ENCODE assay signal across 3 cellular contexts in genomic region chr13:22744688-22745452, GRCh38.
TF ChIP-seq lines count a peak whose summit lies in the region.

No MANE protein-coding gene starts in this region.

TF ChIP-seq in SK-N-SH, 30 proteins besides CTCF, POLR2A, EP300 and RAD21 (continued from another document and continues in another):
- TF ChIP-seq USF1 (IDR thresholded peaks at IDR 0.05; ENCODE audit: borderline replicate concordance, low read depth) = no peak
- TF ChIP-seq TAF1 (IDR thresholded peaks at IDR 0.05; ENCODE audit: borderline replicate concordance, low read depth, low read length) = no peak
- no peak for TF ChIP-seq IRF3 (IDR thresholded peaks at IDR 0.05; ENCODE audit: low read depth, low read length)
- TF ChIP-seq FOXM1 (IDR thresholded peaks at IDR 0.05; ENCODE audit: low read depth) = no peak
- TF ChIP-seq JUND (IDR thresholded peaks at IDR 0.05) = no peak
- TF ChIP-seq NFIC (IDR thresholded peaks at IDR 0.05; ENCODE audit: borderline replicate concordance) = no peak
- TF ChIP-seq RFX5 (IDR thresholded peaks at IDR 0.05; ENCODE audit: low read length) = no peak
- TF ChIP-seq ZBTB33 (IDR thresholded peaks at IDR 0.05; ENCODE audit: borderline replicate concordance, low read depth) = no peak
- TF ChIP-seq TCF12 (IDR thresholded peaks at IDR 0.05) = no peak
- TF ChIP-seq TEAD4 (IDR thresholded peaks at IDR 0.05; ENCODE audit: borderline replicate concordance, insufficient read depth) = no peak
- no peak for TF ChIP-seq REST (IDR thresholded peaks at IDR 0.05; ENCODE audit: low read depth, low read length)

TF ChIP-seq in SK-N-SH treated with all-trans-retinoic acid at 6 μM for 48 hours, 23 proteins besides CTCF, POLR2A, EP300 and RAD21 (continued from another document):
- TF ChIP-seq POU6F1 (CRISPR knock-in tag; IDR thresholded peaks at IDR 0.05; ENCODE audit: borderline replicate concordance, low read depth) = no peak
- TF ChIP-seq RARB (CRISPR knock-in tag; IDR thresholded peaks at IDR 0.05) = no peak
- TF ChIP-seq TCF4 (CRISPR knock-in tag; IDR thresholded peaks at IDR 0.05; ENCODE audit: borderline replicate concordance) = no peak
- no peak for TF ChIP-seq PPARA (CRISPR knock-in tag; IDR thresholded peaks at IDR 0.05; ENCODE audit: borderline replicate concordance)
- TF ChIP-seq ZNF70 (CRISPR knock-in tag; IDR thresholded peaks at IDR 0.05) = no peak

TF ChIP-seq in K562, 482 proteins besides CTCF, POLR2A, EP300 and RAD21 (continued from another document):
- TF ChIP-seq MXD1 (CRISPR knock-in tag; IDR thresholded peaks at IDR 0.05; ENCODE audit: borderline replicate concordance, poor library complexity, severe bottlenecking) (no peak), NFE2 (IDR thresholded peaks at IDR 0.05; ENCODE audit: low read depth) (peak; percentile 17; the same call in 1 of the 2 replicates), MAZ (CRISPR knock-in tag; conservative IDR thresholded peaks at IDR 0.05 in 1 of 2, IDR thresholded peaks at IDR 0.05 in 1 of 2) (no peak), GABPA (tag; conservative IDR thresholded peaks at IDR 0.05; ENCODE audit: low read depth) (peak; percentile 39; the same call in 1 of the 2 replicates), RBM14 (IDR thresholded peaks at IDR 0.05; ENCODE audit: borderline replicate concordance, insufficient read depth, low read depth, low read length) (no peak), FOXJ2 (tag; IDR thresholded peaks at IDR 0.05) (no peak), RBFOX2 (IDR thresholded peaks at IDR 0.05; ENCODE audit: low read depth, low read length) (0 out of 2 replicates have a peak, but pooled peaks have one; percentile 28), TARDBP (IDR thresholded peaks at IDR 0.05) (no peak), L3MBTL2 (IDR thresholded peaks at IDR 0.05) (peak; percentile 77), HNRNPLL (IDR thresholded peaks at IDR 0.05; ENCODE audit: low read depth, low read length, poor library complexity, severe bottlenecking) (no peak), TBP (optimal IDR thresholded peaks at IDR 0.05; ENCODE audit: low read depth, low read length) (no peak), MGA (IDR thresholded peaks at IDR 0.05) (peak; percentile 63), ZNF445 (CRISPR knock-in tag; IDR thresholded peaks at IDR 0.05; ENCODE audit: low read depth) (no peak), E2F4 (CRISPR knock-in tag; IDR thresholded peaks at IDR 0.05; ENCODE audit: low read depth) (no peak)
